In genomic region chr9:94931036-94931633, GRCh38 we compare ENCODE assay signal across 20 cellular contexts.
DNase-seq lines count a peak whose midpoint lies in the region; ATAC-seq and TF ChIP-seq lines count a peak whose summit lies in the region.
"Had no signal": no experiment of that assay in that cellular context is flagged by ENCODE, and none has a peak within 500 bp of the region (broad histone marks: within the 10 kb centered on the region; RNA-seq: fewer than 3 reads in every experiment).

No MANE protein-coding gene starts in this region.

- no peak overlapping the region for H3K4me3 Mint-ChIP-seq in MCF 10A (ENCODE audit: unreplicated experiment)
- no peak overlapping the region for H3K4me3 Mint-ChIP-seq in natural killer cell treated with Interleukin-12 subunit alpha and Interleukin-12 subunit beta and Interleukin-15 and Interleukin-18, amount 100 ng/mL, for 72 hours
- H3K4me3 Mint-ChIP-seq: CD8-positive, alpha-beta T cell had no signal

- no peak for TF ChIP-seq POLR2A in breast epithelium (IDR thresholded peaks at IDR 0.05)
- no peak for TF ChIP-seq POLR2A in transverse colon (IDR thresholded peaks at IDR 0.05)

- 36 to 53% methylated on average over 3 of the region's 3 CpGs for WGBS in transverse colon (ENCODE audit: low coverage in 1 of 2), 2 donors

- H3K9me3 ChIP-seq in breast epithelium (no peaks in the 10 kb centered on the region), ascending aorta (no peaks in the 10 kb centered on the region), mucosa of descending colon (no peaks in the 10 kb centered on the region), transverse colon (no peaks in the 10 kb centered on the region)
- H3K9me3 ChIP-seq: BE2C had no signal

- ATAC-seq in mucosa of descending colon = peak; percentile 78
- no peak for ATAC-seq in natural killer cell treated with Interleukin-12 subunit alpha and Interleukin-12 subunit beta and Interleukin-15 and Interleukin-18, amount 100 ng/mL, for 72 hours
- ATAC-seq: CD8-positive, alpha-beta T cell; K562; PC-3 had no signal

- peaks cover 25% of the 10 kb centered on the region for H3K36me3 Mint-ChIP-seq in MCF 10A (ENCODE audit: insufficient read depth, unreplicated experiment)
- no peaks in the 10 kb centered on the region for H3K36me3 Mint-ChIP-seq in natural killer cell treated with Interleukin-12 subunit alpha and Interleukin-12 subunit beta and Interleukin-15 and Interleukin-18, amount 100 ng/mL, for 72 hours

- intact Hi-C loops in MCF 10A (cut with micrococcal nuclease) = no loop called here
- intact Hi-C loops in breast epithelium (cut with DNase I; ENCODE audit: low total_unique reads) = no loop called here
- intact Hi-C loops in ascending aorta (cut with DNase I) = no loop called here
- intact Hi-C loops in mucosa of descending colon (cut with DNase I, micrococcal nuclease) = no loop called here
- intact Hi-C loops in transverse colon (cut with DNase I; ENCODE audit: low total_unique reads) = no loop called here

- DNase-seq in MCF 10A (ENCODE audit: unreplicated experiment) (no peak), breast epithelium (ENCODE audit: low spot score in 2 of 2) (no peak), ascending aorta (ENCODE audit: low spot score in 2 of 2) (no peak), mucosa of descending colon (no peak), transverse colon (no peak), COLO668 (lab: John Stamatoyannopoulos, UW; ENCODE audit: unreplicated experiment) (no peak)
- no peak for DNase-seq in central memory CD4-positive, alpha-beta T cell
- DNase-seq in natural killer cell treated with Interleukin-12 subunit alpha and Interleukin-12 subunit beta and Interleukin-15 and Interleukin-18, amount 100 ng/mL, for 72 hours (ENCODE audit: low spot score) = no peak
- DNase-seq: BE2C; CD8-positive, alpha-beta T cell; DND-41; GM23248; MV-4-11; NCI-H1417 treated with DMSO at 0.1 percent for 48 hours; NCI-H1930; NCI-H446 treated with DMSO at 0.1 percent for 48 hours; NCI-H774; PC-3 had no signal

- POLR2A ChIA-PET in MCF 10A (lab: Yijun Ruan, JAX) = interaction anchor here (0.7 to 2.5 kb wide), 4 partner anchors 15 to 127 kb away, joined by 3 to 12 read pairs (median 3); no protein-coding TSS in a partner anchor

- H3K27ac Mint-ChIP-seq in MCF 10A (ENCODE audit: low read depth, unreplicated experiment) = peak overlapping the region; percentile 1
- no peak overlapping the region for H3K27ac Mint-ChIP-seq in natural killer cell treated with Interleukin-12 subunit alpha and Interleukin-12 subunit beta and Interleukin-15 and Interleukin-18, amount 100 ng/mL, for 72 hours
- H3K27ac Mint-ChIP-seq: CD8-positive, alpha-beta T cell had no signal

- no peaks in the 10 kb centered on the region for H3K27me3 ChIP-seq in breast epithelium
- H3K27me3 ChIP-seq in ascending aorta = no peaks in the 10 kb centered on the region
- no peaks in the 10 kb centered on the region for H3K27me3 ChIP-seq in transverse colon
- H3K27me3 ChIP-seq: BE2C had no signal

- no peaks in the 10 kb centered on the region for H3K9me3 Mint-ChIP-seq in MCF 10A (ENCODE audit: unreplicated experiment)
- no peaks in the 10 kb centered on the region for H3K9me3 Mint-ChIP-seq in natural killer cell treated with Interleukin-12 subunit alpha and Interleukin-12 subunit beta and Interleukin-15 and Interleukin-18, amount 100 ng/mL, for 72 hours
- H3K9me3 Mint-ChIP-seq: CD8-positive, alpha-beta T cell had no signal

- TF ChIP-seq EP300 in transverse colon (IDR thresholded peaks at IDR 0.05; ENCODE audit: low read depth) = no peak

- H3K4me1 ChIP-seq in breast epithelium (no peaks in the 10 kb centered on the region), ascending aorta (peaks cover 0 to 24% of the 10 kb centered on the region in 2 donors), mucosa of descending colon (ENCODE audit: low read depth) (peaks cover 7% of the 10 kb centered on the region), transverse colon (peaks cover 0 to 42% (median 17%) of the 10 kb centered on the region in 4 donors)

- BruUV-seq in MCF 10A (replicated peaks; lab: Mats Ljungman, UMichigan) = no TSS peak

- no peaks in the 10 kb centered on the region for H3K27me3 Mint-ChIP-seq in MCF 10A (ENCODE audit: insufficient read depth, unreplicated experiment)
- no peaks in the 10 kb centered on the region for H3K27me3 Mint-ChIP-seq in natural killer cell treated with Interleukin-12 subunit alpha and Interleukin-12 subunit beta and Interleukin-15 and Interleukin-18, amount 100 ng/mL, for 72 hours

- H3K36me3 ChIP-seq in breast epithelium (no peaks in the 10 kb centered on the region), ascending aorta (no peaks in the 10 kb centered on the region), mucosa of descending colon (ENCODE audit: low read depth) (no peaks in the 10 kb centered on the region), transverse colon (no peaks in the 10 kb centered on the region)

- no peak for TF ChIP-seq CTCF in MCF 10A (IDR thresholded peaks at IDR 0.05; ENCODE audit: unreplicated experiment)
- no peak for TF ChIP-seq CTCF in breast epithelium (IDR thresholded peaks at IDR 0.05)
- TF ChIP-seq CTCF in ascending aorta (IDR thresholded peaks at IDR 0.05) = no peak
- TF ChIP-seq CTCF in mucosa of descending colon (IDR thresholded peaks at IDR 0.05) = no peak
- no peak for TF ChIP-seq CTCF in transverse colon (IDR thresholded peaks at IDR 0.05)

- H3K4me3 ChIP-seq in breast epithelium = no peak overlapping the region
- no peak overlapping the region for H3K4me3 ChIP-seq in ascending aorta
- no peak overlapping the region for H3K4me3 ChIP-seq in mucosa of descending colon
- no peak overlapping the region for H3K4me3 ChIP-seq in transverse colon
- H3K4me3 ChIP-seq: GM23248, K562 had no signal

- H3K27ac ChIP-seq in breast epithelium = no peak overlapping the region
- peak overlapping the region; percentile 58 to 75 for H3K27ac ChIP-seq in ascending aorta
- H3K27ac ChIP-seq in transverse colon = peak overlapping the region; percentile 42 to 73 (median 67)
- H3K27ac ChIP-seq: 22Rv1, GM23248 had no signal

- H3K4me1 Mint-ChIP-seq in MCF 10A (ENCODE audit: insufficient read depth, unreplicated experiment) = peaks cover 39% of the 10 kb centered on the region
- H3K4me1 Mint-ChIP-seq in natural killer cell treated with Interleukin-12 subunit alpha and Interleukin-12 subunit beta and Interleukin-15 and Interleukin-18, amount 100 ng/mL, for 72 hours (ENCODE audit: low read depth in 2 of 2) = peaks cover 15 to 21% of the 10 kb centered on the region in 2 donors

- CTCF ChIA-PET in MCF 10A (lab: Yijun Ruan, JAX) = no interaction called here

- in situ Hi-C loops in transverse colon (cut with MboI; ENCODE audit: low pct_ligation_motif_present in 1 of 4, low pct_unique_long_range_greater_than_20kb in 1 of 4, low sequenced_read_pairs in 3 of 4) = loop anchor here in 1 of 4 donors (25.0 kb wide), 1 partner anchor 94 kb away; no protein-coding TSS in a partner anchor

Comparison
In these comparisons a context has a peak if more than half of its experiments do, and no peak if none do; other contexts are left out.
1. H3K27ac ChIP-seq: peak in ascending aorta (2 of 2) and transverse colon (4 of 4); none in breast epithelium (0 of 2).